Comparison of ENCODE assay signal across 2 cellular contexts in genomic region chr12:21831671-21832357, GRCh38.
TF ChIP-seq lines count a peak whose summit lies in the region.

No MANE protein-coding gene starts in this region.

TF ChIP-seq in liver, 16 proteins besides CTCF, POLR2A, EP300 and RAD21 (continued from another document):
- TF ChIP-seq MAX (IDR thresholded peaks at IDR 0.05) (no peak), EGR1 (IDR thresholded peaks at IDR 0.05; ENCODE audit: low read depth in 2 of 2) (peak; percentile 73 to 79), REST (IDR thresholded peaks at IDR 0.05) (no peak), TAF1 (conservative IDR thresholded peaks at IDR 0.05) (no peak), FOXA2 (IDR thresholded peaks at IDR 0.05) (no peak), ZBTB33 (IDR thresholded peaks at IDR 0.05) (peak; percentile 17), SP1 (IDR thresholded peaks at IDR 0.05) (peak; percentile 52), JUND (IDR thresholded peaks at IDR 0.05) (peak; percentile 95 to 97), YY1 (IDR thresholded peaks at IDR 0.05) (peak; percentile 34), HNF4A (conservative IDR thresholded peaks at IDR 0.05) (peak in 1 of 2 donors; percentile 20), GABPA (IDR thresholded peaks at IDR 0.05 in 1 of 2, conservative IDR thresholded peaks at IDR 0.05 in 1 of 2) (no peak), RXRA (IDR thresholded peaks at IDR 0.05) (peak; percentile 43 to 59)

TF ChIP-seq in HepG2, 621 proteins besides CTCF, POLR2A, EP300 and RAD21 (continued from another document):
- TF ChIP-seq RFX5 (IDR thresholded peaks at IDR 0.05; ENCODE audit: low read depth, low read length) (no peak), THAP8 (CRISPR knock-in tag; IDR thresholded peaks at IDR 0.05; ENCODE audit: borderline replicate concordance) (no peak), ZNF629 (CRISPR knock-in tag; conservative IDR thresholded peaks at IDR 0.05) (no peak), RCOR2 (CRISPR knock-in tag; IDR thresholded peaks at IDR 0.05) (no peak), NRL (CRISPR knock-in tag; IDR thresholded peaks at IDR 0.05; ENCODE audit: borderline replicate concordance) (no peak), BCL3 (CRISPR knock-in tag; IDR thresholded peaks at IDR 0.05) (no peak), KDM4B (CRISPR knock-in tag; IDR thresholded peaks at IDR 0.05) (no peak), TEAD3 (CRISPR knock-in tag; optimal IDR thresholded peaks at IDR 0.05; ENCODE audit: borderline replicate concordance) (no peak), MYNN (CRISPR knock-in tag; IDR thresholded peaks at IDR 0.05; ENCODE audit: low read depth) (no peak), DBP (CRISPR knock-in tag; IDR thresholded peaks at IDR 0.05; ENCODE audit: not compliant biosample characterization) (no peak), CBX5 (CRISPR knock-in tag; IDR thresholded peaks at IDR 0.05; ENCODE audit: borderline replicate concordance) (no peak), TBL1XR1 (IDR thresholded peaks at IDR 0.05; ENCODE audit: borderline replicate concordance, low read length, partially characterized antibody) (no peak), ZBTB21 (CRISPR knock-in tag; IDR thresholded peaks at IDR 0.05) (no peak)
